22 cellular contexts compared by ENCODE assay signal in genomic region chr4:68871772-68872441, GRCh38. TPM values are rescaled to one million over a fixed set of nuclear protein-coding genes. Genes with fewer than 3 reads are reported as not detected.
DNase-seq lines count a peak whose midpoint lies in the region; ATAC-seq and TF ChIP-seq lines count a peak whose summit lies in the region.
"Had no signal": no experiment of that assay in that cellular context is flagged by ENCODE, and none has a peak within 500 bp of the region (broad histone marks: within the 10 kb centered on the region; RNA-seq: fewer than 3 reads in every experiment).

No MANE protein-coding gene starts in this region.

- no peaks in the 10 kb centered on the region for H3K9me3 ChIP-seq in ascending aorta

- DNase-seq in Calu3 (no peak), NCI-H526 treated with DMSO at 0.1 percent for 48 hours (lab: John Stamatoyannopoulos, UW) (peak; percentile 40), left lobe of liver (ENCODE audit: low spot score) (no peak), progenitor cell of endocrine pancreas (ENCODE audit: low spot score, unreplicated experiment) (no peak), NOMO-1 treated with dmso at 0.1 percent for 144 hours (lab: John Stamatoyannopoulos, UW; ENCODE audit: unreplicated experiment) (no peak), DMS79 (lab: John Stamatoyannopoulos, UW) (no peak), ascending aorta (ENCODE audit: low spot score in 2 of 2) (no peak)
- DNase-seq: CD8-positive, alpha-beta memory T cell; DMS153; HCEC 1CT; IMR-90; MV-4-11; NCI-H1417 treated with DMSO at 0.1 percent for 48 hours; NCI-H2081 treated with DMSO at 0.1 percent for 48 hours; NCI-H226; NCI-H69; SHP77 had no signal

- H3K36me3 ChIP-seq in ascending aorta: no peaks in the 10 kb centered on the region

- H3K9me3 Mint-ChIP-seq in Calu3 (ENCODE audit: low read depth, unreplicated experiment) (no peaks in the 10 kb centered on the region), progenitor cell of endocrine pancreas (ENCODE audit: low read depth) (peaks cover 6% of the 10 kb centered on the region)

- intact Hi-C loops in Calu3 (cut with micrococcal nuclease; ENCODE audit: unreplicated experiment): loop anchor here (5.0 kb wide), 3 partner anchors 35 to 215 kb away; no protein-coding TSS in a partner anchor
- intact Hi-C loops in ascending aorta (cut with DNase I): no loop called here

- TF ChIP-seq CTCF in Calu3 (IDR thresholded peaks at IDR 0.05; ENCODE audit: unreplicated experiment): no peak
- TF ChIP-seq CTCF in progenitor cell of endocrine pancreas (IDR thresholded peaks at IDR 0.05; ENCODE audit: unreplicated experiment): no peak
- TF ChIP-seq CTCF in ascending aorta (IDR thresholded peaks at IDR 0.05): no peak

- no peaks in the 10 kb centered on the region for H3K27me3 ChIP-seq in ascending aorta

- CTCF ChIA-PET in Calu3 (lab: Charles Lee): interaction anchor here (0.9 to 1.2 kb wide), 2 partner anchors 139 to 280 kb away, joined by 3 read pairs; no protein-coding TSS in a partner anchor

- H3K27ac Mint-ChIP-seq in Calu3 (ENCODE audit: unreplicated experiment): peak overlapping the region; percentile 31
- H3K27ac Mint-ChIP-seq in progenitor cell of endocrine pancreas: peak overlapping the region; percentile 89
- H3K27ac Mint-ChIP-seq: CD8-positive, alpha-beta memory T cell had no signal

- no peak overlapping the region for H3K4me3 ChIP-seq in ascending aorta
- H3K4me3 ChIP-seq: GM12878 had no signal

- H3K4me1 Mint-ChIP-seq in Calu3 (ENCODE audit: low read depth, unreplicated experiment) (peaks cover 16% of the 10 kb centered on the region), progenitor cell of endocrine pancreas (ENCODE audit: low read depth) (peaks cover 25% of the 10 kb centered on the region)
- H3K4me1 Mint-ChIP-seq: CD8-positive, alpha-beta memory T cell had no signal

- H3K4me3 Mint-ChIP-seq in Calu3 (ENCODE audit: low read depth, unreplicated experiment) (no peak overlapping the region), progenitor cell of endocrine pancreas (ENCODE audit: low read depth) (peak overlapping the region; percentile 50)
- H3K4me3 Mint-ChIP-seq: CD8-positive, alpha-beta memory T cell had no signal

- no peaks in the 10 kb centered on the region for H3K36me3 Mint-ChIP-seq in Calu3 (ENCODE audit: insufficient read depth, unreplicated experiment)
- peaks cover 15% of the 10 kb centered on the region for H3K36me3 Mint-ChIP-seq in progenitor cell of endocrine pancreas (ENCODE audit: insufficient read depth)
- H3K36me3 Mint-ChIP-seq: CD8-positive, alpha-beta memory T cell had no signal

- no peaks in the 10 kb centered on the region for H3K27me3 Mint-ChIP-seq in Calu3 (ENCODE audit: unreplicated experiment)
- H3K27me3 Mint-ChIP-seq in progenitor cell of endocrine pancreas: no peaks in the 10 kb centered on the region
- H3K27me3 Mint-ChIP-seq: CD8-positive, alpha-beta memory T cell had no signal

- ATAC-seq in left lobe of liver (peak; percentile 65), GM21529 (IDR thresholded peaks at IDR 0.05; ENCODE audit: unreplicated experiment) (no peak)
- ATAC-seq: GM12878, Panc1, SK-N-SH treated with all-trans-retinoic acid at 6 μM for 48 hours had no signal

- no peaks in the 10 kb centered on the region for H3K4me1 ChIP-seq in ascending aorta

- H3K27ac ChIP-seq in ascending aorta: no peak overlapping the region

- BruUV-seq in Calu3 (replicated peaks; lab: Mats Ljungman, UMichigan): no TSS peak

RNA-seq across cellular contexts. Expression of gene UGT2B10, which starts 56.1 kb away (rescaled TPM):
- total RNA-seq in Calu3 (2022) (not detected in 2 replicates), left lobe of liver (290 TPM), progenitor cell of endocrine pancreas (not detected in 2 replicates), ascending aorta (not detected)
- total RNA-seq: CD8-positive, alpha-beta memory T cell; GM12878; IMR-90; LHCN-M2 had no signal

Comparison
In these comparisons a context has a peak if more than half of its experiments do, and no peak if none do; other contexts are left out.
1. RNA of gene UGT2B10, which starts 56.1 kb away (total RNA-seq): 290 TPM in left lobe of liver (single experiment); not detected in Calu3, not detected in progenitor cell of endocrine pancreas and not detected in ascending aorta (single experiment); every median in the first group is over 100 times any median in the second.